1 cellular context compared by ENCODE assay signal in the genomic region with DNA sequence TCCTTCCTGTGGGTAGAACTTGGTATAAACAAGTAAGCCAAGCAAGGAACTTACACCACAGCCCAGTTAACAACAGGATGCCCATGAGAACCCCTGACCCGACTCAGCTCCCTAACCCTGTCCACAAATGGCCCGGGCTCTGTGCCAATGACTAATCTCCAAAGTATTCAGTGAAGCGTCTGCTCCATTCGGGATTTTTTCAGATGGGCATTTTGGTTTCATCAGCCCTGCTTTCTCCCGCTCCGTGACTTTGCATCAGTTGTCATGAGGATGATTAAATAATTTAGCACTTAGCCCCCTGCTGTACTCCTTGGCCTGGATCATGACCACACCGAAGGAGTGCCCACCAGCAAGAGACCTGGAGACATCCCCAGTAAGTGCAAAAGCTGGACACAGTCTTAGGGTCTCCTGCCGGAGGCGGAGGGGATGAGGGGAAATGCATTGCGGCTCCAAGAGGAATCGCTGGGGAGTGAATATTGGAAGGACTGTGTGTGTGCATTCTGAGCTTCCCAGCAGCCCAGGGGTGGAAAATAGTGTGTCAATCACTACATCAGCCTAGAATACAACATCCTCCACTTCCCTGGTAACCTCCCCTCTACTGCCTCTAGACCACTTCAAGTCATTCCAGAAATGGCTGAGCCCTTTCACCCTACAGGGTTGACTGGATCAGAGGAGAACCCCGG.
TF ChIP-seq lines count a peak whose summit lies in the region.

No MANE protein-coding gene starts in this region.

TF ChIP-seq in SK-N-SH treated with all-trans-retinoic acid at 6 μM for 48 hours, 23 proteins besides CTCF, POLR2A, EP300 and RAD21 (continued from another document):
- TF ChIP-seq, protein P1, sequence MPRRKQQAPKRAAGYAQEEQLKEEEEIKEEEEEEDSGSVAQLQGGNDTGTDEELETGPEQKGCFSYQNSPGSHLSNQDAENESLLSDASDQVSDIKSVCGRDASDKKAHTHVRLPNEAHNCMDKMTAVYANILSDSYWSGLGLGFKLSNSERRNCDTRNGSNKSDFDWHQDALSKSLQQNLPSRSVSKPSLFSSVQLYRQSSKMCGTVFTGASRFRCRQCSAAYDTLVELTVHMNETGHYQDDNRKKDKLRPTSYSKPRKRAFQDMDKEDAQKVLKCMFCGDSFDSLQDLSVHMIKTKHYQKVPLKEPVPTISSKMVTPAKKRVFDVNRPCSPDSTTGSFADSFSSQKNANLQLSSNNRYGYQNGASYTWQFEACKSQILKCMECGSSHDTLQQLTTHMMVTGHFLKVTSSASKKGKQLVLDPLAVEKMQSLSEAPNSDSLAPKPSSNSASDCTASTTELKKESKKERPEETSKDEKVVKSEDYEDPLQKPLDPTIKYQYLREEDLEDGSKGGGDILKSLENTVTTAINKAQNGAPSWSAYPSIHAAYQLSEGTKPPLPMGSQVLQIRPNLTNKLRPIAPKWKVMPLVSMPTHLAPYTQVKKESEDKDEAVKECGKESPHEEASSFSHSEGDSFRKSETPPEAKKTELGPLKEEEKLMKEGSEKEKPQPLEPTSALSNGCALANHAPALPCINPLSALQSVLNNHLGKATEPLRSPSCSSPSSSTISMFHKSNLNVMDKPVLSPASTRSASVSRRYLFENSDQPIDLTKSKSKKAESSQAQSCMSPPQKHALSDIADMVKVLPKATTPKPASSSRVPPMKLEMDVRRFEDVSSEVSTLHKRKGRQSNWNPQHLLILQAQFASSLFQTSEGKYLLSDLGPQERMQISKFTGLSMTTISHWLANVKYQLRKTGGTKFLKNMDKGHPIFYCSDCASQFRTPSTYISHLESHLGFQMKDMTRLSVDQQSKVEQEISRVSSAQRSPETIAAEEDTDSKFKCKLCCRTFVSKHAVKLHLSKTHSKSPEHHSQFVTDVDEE (CRISPR knock-in tag; IDR thresholded peaks at IDR 0.05): no peak
- TF ChIP-seq PPARA (CRISPR knock-in tag; IDR thresholded peaks at IDR 0.05; ENCODE audit: borderline replicate concordance): no peak
- no peak for TF ChIP-seq CSDC2 (CRISPR knock-in tag; IDR thresholded peaks at IDR 0.05)
